In genomic region chr11:112227471-112227870, GRCh38 we compare ENCODE assay signal across 8 cellular contexts. TPM values are rescaled to one million over a fixed set of nuclear protein-coding genes. Genes with fewer than 3 reads are reported as not detected.
DNase-seq lines count a peak whose midpoint lies in the region; ATAC-seq lines count a peak whose summit lies in the region.
"Had no signal": no experiment of that assay in that cellular context is flagged by ENCODE, and none has a peak within 500 bp of the region (broad histone marks: within the 10 kb centered on the region; RNA-seq: fewer than 3 reads in every experiment).

No MANE protein-coding gene starts in this region.

- no peaks in the 10 kb centered on the region for H3K9me3 Mint-ChIP-seq in activated T-helper 17 cell treated with anti-CD3 and anti-CD28 coated beads, Interleukin-2, amount 50 U/mL, for 72 hours
- no peaks in the 10 kb centered on the region for H3K9me3 Mint-ChIP-seq in stimulated activated naive B cell treated with anti-CD40 and anti-IgM and Interleukin-4, amounts not matched to agents 10 μg/mL and 1 μg/mL and 100 μg/mL, for 72 hours

- peak overlapping the region; percentile 97 for H3K27ac Mint-ChIP-seq in activated T-helper 17 cell treated with anti-CD3 and anti-CD28 coated beads, Interleukin-2, amount 50 U/mL, for 72 hours
- H3K27ac Mint-ChIP-seq in stimulated activated naive B cell treated with anti-CD40 and anti-IgM and Interleukin-4, amounts not matched to agents 10 μg/mL and 1 μg/mL and 100 μg/mL, for 72 hours, result peak overlapping the region; percentile 99

- peaks cover 5% of the 10 kb centered on the region for H3K27me3 ChIP-seq in HUES48 (ENCODE audit: control insufficient read depth, insufficient read depth, low read length)
- no peaks in the 10 kb centered on the region for H3K27me3 ChIP-seq in iPS-15b (ENCODE audit: control insufficient read depth, insufficient read depth, low read length)

- no peak for ATAC-seq in activated T-helper 17 cell treated with anti-CD3 and anti-CD28 coated beads, Interleukin-2, amount 50 U/mL, for 72 hours (replicated peaks)
- no peak for ATAC-seq in stimulated activated naive B cell treated with anti-CD40 and anti-IgM and Interleukin-4, amounts not matched to agents 10 μg/mL and 1 μg/mL and 100 μg/mL, for 72 hours (replicated peaks)
- ATAC-seq in HG03135 (IDR thresholded peaks at IDR 0.05; ENCODE audit: unreplicated experiment), result no peak

- H3K9ac ChIP-seq in HUES48 (ENCODE audit: low read depth, low read length) (0 out of 2 replicates have a peak overlapping the region, but pooled peaks have one; percentile 88), iPS-15b (ENCODE audit: low read depth, low read length) (peak overlapping the region; percentile 10)

- H3K4me3 Mint-ChIP-seq in activated T-helper 17 cell treated with anti-CD3 and anti-CD28 coated beads, Interleukin-2, amount 50 U/mL, for 72 hours, result peak overlapping the region; percentile 92
- H3K4me3 Mint-ChIP-seq in stimulated activated naive B cell treated with anti-CD40 and anti-IgM and Interleukin-4, amounts not matched to agents 10 μg/mL and 1 μg/mL and 100 μg/mL, for 72 hours, result peak overlapping the region; percentile 95 to 98

- peaks cover 7% of the 10 kb centered on the region for H3K4me1 Mint-ChIP-seq in activated T-helper 17 cell treated with anti-CD3 and anti-CD28 coated beads, Interleukin-2, amount 50 U/mL, for 72 hours
- peaks cover 12 to 24% of the 10 kb centered on the region in 2 donors for H3K4me1 Mint-ChIP-seq in stimulated activated naive B cell treated with anti-CD40 and anti-IgM and Interleukin-4, amounts not matched to agents 10 μg/mL and 1 μg/mL and 100 μg/mL, for 72 hours

- in situ Hi-C loops in ACHN (cut with HindIII; ENCODE audit: low pct_ligation_motif_present, low pct_unique_long_range_greater_than_20kb, low sequenced_read_pairs), result no loop called here

- no peaks in the 10 kb centered on the region for H3K9me3 ChIP-seq in HUES48 (ENCODE audit: control insufficient read depth, insufficient read depth, low read length)
- H3K9me3 ChIP-seq in iPS-15b (ENCODE audit: control insufficient read depth, insufficient read depth, low read length), result no peaks in the 10 kb centered on the region

- no peaks in the 10 kb centered on the region for H3K27me3 Mint-ChIP-seq in activated T-helper 17 cell treated with anti-CD3 and anti-CD28 coated beads, Interleukin-2, amount 50 U/mL, for 72 hours
- no peaks in the 10 kb centered on the region for H3K27me3 Mint-ChIP-seq in stimulated activated naive B cell treated with anti-CD40 and anti-IgM and Interleukin-4, amounts not matched to agents 10 μg/mL and 1 μg/mL and 100 μg/mL, for 72 hours

- H3K4me3 ChIP-seq in HUES48 (ENCODE audit: low read depth, low read length) (peak overlapping the region; percentile 91), iPS-15b (ENCODE audit: low read depth, low read length) (peak overlapping the region; percentile 97)

- peaks cover 30% of the 10 kb centered on the region for H3K36me3 ChIP-seq in HUES48 (ENCODE audit: control insufficient read depth, insufficient read depth, low read length)
- no peaks in the 10 kb centered on the region for H3K36me3 ChIP-seq in iPS-15b (ENCODE audit: control insufficient read depth, insufficient read depth, low read length)

- H3K4me1 ChIP-seq in HUES48 (ENCODE audit: control insufficient read depth, insufficient read depth, low read length), result peaks cover 6% of the 10 kb centered on the region; the same call in 1 of the 2 replicates
- H3K4me1 ChIP-seq in iPS-15b (ENCODE audit: control insufficient read depth, insufficient read depth, low read length), result no peaks in the 10 kb centered on the region

- H3K27ac ChIP-seq in HUES48 (ENCODE audit: low read depth, low read length), result no peak overlapping the region

- H3K36me3 Mint-ChIP-seq in activated T-helper 17 cell treated with anti-CD3 and anti-CD28 coated beads, Interleukin-2, amount 50 U/mL, for 72 hours (ENCODE audit: low read depth), result peaks cover 54% of the 10 kb centered on the region
- peaks cover 11 to 29% of the 10 kb centered on the region in 2 donors for H3K36me3 Mint-ChIP-seq in stimulated activated naive B cell treated with anti-CD40 and anti-IgM and Interleukin-4, amounts not matched to agents 10 μg/mL and 1 μg/mL and 100 μg/mL, for 72 hours

- no peak for DNase-seq in stimulated activated naive B cell treated with anti-CD40 and anti-IgM and Interleukin-4, amounts not matched to agents 10 μg/mL and 1 μg/mL and 100 μg/mL, for 72 hours
- DNase-seq in NCI-H526 (lab: John Stamatoyannopoulos, UW) (no peak), ACHN (no peak)

RNA-seq across cellular contexts. Expression of gene PTS, which starts 1.2 kb away (rescaled TPM):
- total RNA-seq in activated T-helper 17 cell treated with anti-CD3 and anti-CD28 coated beads, Interleukin-2, amount 50 U/mL, for 72 hours, result 10 to 100 TPM; 24.1 to 31.0 TPM

RNA-seq across cellular contexts. Expression of gene PLET1, which starts 33.2 kb away (rescaled TPM):
- not detected for total RNA-seq in activated T-helper 17 cell treated with anti-CD3 and anti-CD28 coated beads, Interleukin-2, amount 50 U/mL, for 72 hours
- total RNA-seq: renal cortical epithelial cell had no signal

RNA-seq across cellular contexts. Expression of gene BCO2, which starts 52.2 kb away (rescaled TPM):
- total RNA-seq in activated T-helper 17 cell treated with anti-CD3 and anti-CD28 coated beads, Interleukin-2, amount 50 U/mL, for 72 hours, result 1 to 10 TPM; 2.4 to 5.0 TPM
